Comparison of ENCODE assay signal across 8 cellular contexts in the genomic region with DNA sequence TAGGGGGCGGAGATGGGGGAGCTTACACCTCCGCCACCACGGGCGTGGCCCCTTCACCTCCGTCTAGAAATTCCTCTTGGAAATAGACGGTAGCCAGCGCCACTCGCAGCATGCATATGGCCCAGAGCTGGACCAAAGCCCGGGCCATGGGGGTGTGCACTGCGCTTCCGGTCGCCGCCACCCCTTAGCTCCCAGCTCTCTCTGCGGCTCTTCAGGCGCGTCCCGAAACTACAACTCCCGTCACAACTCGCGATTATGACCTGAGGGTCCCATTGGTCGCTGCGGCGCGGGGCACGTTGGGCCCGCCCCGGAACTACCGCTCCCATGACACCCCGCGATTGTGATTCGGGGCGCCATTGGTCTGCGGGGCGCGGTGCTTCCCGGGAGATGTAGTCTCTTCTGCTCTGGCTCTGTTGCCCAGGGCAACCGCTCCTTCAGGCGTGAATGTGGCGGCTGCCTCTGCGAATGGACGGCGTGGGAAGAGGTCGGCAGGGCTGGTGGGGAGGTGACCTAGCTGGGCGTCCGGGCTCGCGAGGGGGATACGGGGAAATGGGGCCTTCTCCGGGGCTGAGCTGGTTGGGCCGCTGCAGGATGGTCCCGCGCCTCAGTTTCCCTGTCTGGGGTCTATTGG. TPM values are rescaled to one million over a fixed set of nuclear protein-coding genes. Genes with fewer than 3 reads are reported as not detected.
DNase-seq lines count a peak whose midpoint lies in the region; ATAC-seq and TF ChIP-seq lines count a peak whose summit lies in the region.

Gene C19orf44 (plus strand): TSS at position 413 of the 631 bp plus-strand sequence. CDS start 4,399 bp downstream, outside the sequence.
Gene CALR3 (minus strand): TSS at position 186 of the 631 bp plus-strand sequence. CDS start 38 bp downstream, at position 148.

- H3K27me3 ChIP-seq in left ventricle myocardium inferior (ENCODE audit: low read depth), result no peaks in the 10 kb centered on the region

- no peaks in the 10 kb centered on the region for H3K27me3 Mint-ChIP-seq in T-helper 1 cell treated with Interleukin-12 subunit alpha and Interleukin-12 subunit beta and Interleukin-4 antibody, amounts not matched to agents 30 μg/mL and 1 μg/mL, for 36 hours (ENCODE audit: low read depth)
- no peaks in the 10 kb centered on the region for H3K27me3 Mint-ChIP-seq in progenitor cell of endocrine pancreas

- peaks cover 3% of the 10 kb centered on the region for H3K36me3 ChIP-seq in left ventricle myocardium inferior

- H3K4me1 Mint-ChIP-seq in T-helper 1 cell treated with Interleukin-12 subunit alpha and Interleukin-12 subunit beta and Interleukin-4 antibody, amounts not matched to agents 30 μg/mL and 1 μg/mL, for 36 hours (ENCODE audit: low read depth), result peaks cover 9% of the 10 kb centered on the region
- peaks cover 12% of the 10 kb centered on the region for H3K4me1 Mint-ChIP-seq in progenitor cell of endocrine pancreas (ENCODE audit: low read depth)

- peak within 1 kb of the TSS; percentile 79 for H3K27ac Mint-ChIP-seq in T-helper 1 cell treated with Interleukin-12 subunit alpha and Interleukin-12 subunit beta and Interleukin-4 antibody, amounts not matched to agents 30 μg/mL and 1 μg/mL, for 36 hours
- H3K27ac Mint-ChIP-seq in progenitor cell of endocrine pancreas, result peak within 1 kb of the TSS; percentile 90

- intact Hi-C loops in left ventricle myocardium inferior (cut with micrococcal nuclease), result no loop called here

- TF ChIP-seq CTCF in left ventricle myocardium inferior (IDR thresholded peaks at IDR 0.05; ENCODE audit: borderline replicate concordance) (peak; percentile 50), progenitor cell of endocrine pancreas (IDR thresholded peaks at IDR 0.05; ENCODE audit: unreplicated experiment) (no peak)

- H3K4me1 ChIP-seq in left ventricle myocardium inferior, result peaks cover 12% of the 10 kb centered on the region

- H3K4me3 Mint-ChIP-seq in T-helper 1 cell treated with Interleukin-12 subunit alpha and Interleukin-12 subunit beta and Interleukin-4 antibody, amounts not matched to agents 30 μg/mL and 1 μg/mL, for 36 hours, result peak within 1 kb of the TSS; percentile 92
- peak within 1 kb of the TSS; percentile 92 for H3K4me3 Mint-ChIP-seq in progenitor cell of endocrine pancreas (ENCODE audit: low read depth)

- no peaks in the 10 kb centered on the region for H3K36me3 Mint-ChIP-seq in T-helper 1 cell treated with Interleukin-12 subunit alpha and Interleukin-12 subunit beta and Interleukin-4 antibody, amounts not matched to agents 30 μg/mL and 1 μg/mL, for 36 hours (ENCODE audit: low read depth)
- peaks cover 2% of the 10 kb centered on the region for H3K36me3 Mint-ChIP-seq in progenitor cell of endocrine pancreas (ENCODE audit: insufficient read depth)

- H3K27ac ChIP-seq in angular gyrus (ENCODE audit: low read depth, low read length), result peak within 1 kb of the TSS; percentile 78
- peak within 1 kb of the TSS; percentile 87 for H3K27ac ChIP-seq in left ventricle myocardium inferior (replicated peaks)

- ATAC-seq in GM18498 (IDR thresholded peaks at IDR 0.05; ENCODE audit: unreplicated experiment) (peak; percentile 98), HG02885 (IDR thresholded peaks at IDR 0.05; ENCODE audit: poor library complexity, unreplicated experiment) (peak; percentile 98)

- DNase-seq in NCI-H1694 (lab: John Stamatoyannopoulos, UW) (peak; percentile 94), left ventricle myocardium inferior (peak; percentile 99), progenitor cell of endocrine pancreas (ENCODE audit: low spot score, unreplicated experiment) (peak; percentile 96), ureter (ENCODE audit: low spot score) (peak; percentile 98)

- H3K9me3 Mint-ChIP-seq in T-helper 1 cell treated with Interleukin-12 subunit alpha and Interleukin-12 subunit beta and Interleukin-4 antibody, amounts not matched to agents 30 μg/mL and 1 μg/mL, for 36 hours, result no peaks in the 10 kb centered on the region
- H3K9me3 Mint-ChIP-seq in progenitor cell of endocrine pancreas (ENCODE audit: low read depth), result no peaks in the 10 kb centered on the region

- peak within 1 kb of the TSS; percentile 84 for H3K4me3 ChIP-seq in left ventricle myocardium inferior

- no peaks in the 10 kb centered on the region for H3K9me3 ChIP-seq in left ventricle myocardium inferior (replicated peaks)

RNA-seq across cellular contexts. Expression of gene C19orf44, which starts in this region (rescaled TPM):
- total RNA-seq in left ventricle myocardium inferior (2.9 TPM), progenitor cell of endocrine pancreas (11.5 and 12.3 TPM in 2 replicates), ureter (5.2 TPM)

RNA-seq across cellular contexts. Expression of gene CALR3, which starts in this region (rescaled TPM):
- not detected for total RNA-seq in left ventricle myocardium inferior
- not detected in 2 replicates for total RNA-seq in progenitor cell of endocrine pancreas
- not detected for total RNA-seq in ureter

Comparison
In these comparisons a context has a peak if more than half of its experiments do, and no peak if none do; other contexts are left out.
1. Peak in every context shown above with its lines: DNase-seq, ATAC-seq, H3K4me3 ChIP-seq and H3K27ac ChIP-seq.